32 cellular contexts compared by ENCODE assay signal in the genomic region with DNA sequence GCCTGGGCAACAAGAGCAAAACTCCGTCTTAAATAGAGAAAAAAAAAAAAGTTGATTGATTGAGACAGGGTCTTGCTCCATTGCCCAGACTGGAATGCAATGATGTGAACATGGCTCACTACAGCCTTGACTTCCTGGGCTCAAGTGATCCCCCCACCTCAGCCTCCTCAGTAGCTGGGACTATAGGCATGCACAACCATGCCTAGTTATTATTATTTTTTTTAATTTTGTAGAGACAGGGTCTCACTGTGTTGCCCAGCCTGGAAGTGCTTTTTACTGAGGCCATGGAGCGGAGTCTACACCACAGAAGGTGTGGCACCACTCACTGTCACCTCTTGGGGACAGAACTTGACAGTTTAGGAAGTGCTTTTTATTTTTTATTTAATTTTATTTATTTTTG.
"Had no signal": no experiment of that assay in that cellular context is flagged by ENCODE, and none has a peak within 500 bp of the region (broad histone marks: within the 10 kb centered on the region; RNA-seq: fewer than 3 reads in every experiment).

No MANE protein-coding gene starts in this region.

- ATAC-seq: activated CD8-positive, alpha-beta T cell treated with anti-CD3 and anti-CD28 coated beads for 36 hours; activated naive CD4-positive, alpha-beta T cell treated with anti-CD3 and anti-CD28 coated beads, Interleukin-2, amount 50 U/mL, for 72 hours; activated T-cell treated with anti-CD3 and anti-CD28 coated beads, Interleukin-2, amount 50 U/mL, for 4 hours; activated T-cell treated with anti-CD3 and anti-CD28 coated beads, Interleukin-2, amount 50 U/mL, for 72 hours; activated T-helper 17 cell treated with anti-CD3 and anti-CD28 coated beads, Interleukin-2, amount 50 U/mL, for 72 hours had no signal

- H3K36me3 ChIP-seq: ascending aorta had no signal

- H3K4me1 ChIP-seq: ascending aorta had no signal

- H3K27ac ChIP-seq: ascending aorta, cardiac muscle cell, VCaP had no signal

- DNase-seq: activated B cell treated with CpG ODN at 0.5 μM for 24 hours; activated CD4-positive, alpha-beta memory T cell treated with anti-CD3 and anti-CD28 coated beads for 36 hours; activated CD4-positive, alpha-beta T cell treated with anti-CD3 and anti-CD28 coated beads for 4 hours; activated CD4-positive, alpha-beta T cell treated with anti-CD3 and anti-CD28 coated beads, Interleukin-2, amount 10 ng/mL, durations not matched to agents 24 days and 14 days; activated CD4-positive, alpha-beta T cell treated with anti-CD3 and anti-CD28 coated beads, Interleukin-2, amount 50 U/mL, for 1 hour; activated CD4-positive, alpha-beta T cell treated with anti-CD3 and anti-CD28 coated beads, Interleukin-2, amount 50 U/mL, for 4 hours; activated CD4-positive, CD25-positive, alpha-beta regulatory T cell treated with anti-CD3 and anti-CD28 coated beads, Interleukin-2, amount 50 U/mL, for 72 hours; activated CD8-positive, alpha-beta memory T cell treated with anti-CD3 and anti-CD28 coated beads, Interleukin-2, amount 50 U/mL, for 4 hours; activated CD8-positive, alpha-beta T cell treated with anti-CD3 and anti-CD28 coated beads for 36 hours; activated effector memory CD4-positive, alpha-beta T cell treated with anti-CD3 and anti-CD28 coated beads, Interleukin-2, amount 50 U/mL, for 16 hours; activated gamma-delta T cell treated with Interleukin-2 at 50 U/mL for 16 hours; activated naive CD4-positive, alpha-beta T cell; activated naive CD4-positive, alpha-beta T cell treated with anti-CD3 and anti-CD28 coated beads for 36 hours; activated naive CD4-positive, alpha-beta T cell treated with anti-CD3 and anti-CD28 coated beads, Interleukin-2, amount 50 U/mL, for 16 hours; activated naive CD8-positive, alpha-beta T cell treated with anti-CD3 and anti-CD28 coated beads for 36 hours; activated T-cell treated with anti-CD3 and anti-CD28 coated beads for 4 hours; activated T-cell treated with anti-CD3 and anti-CD28 coated beads, Interleukin-2, amount 50 U/mL, for 1 hour; activated T-cell treated with anti-CD3 and anti-CD28 coated beads, Interleukin-2, amount 50 U/mL, for 4 hours; activated T-cell treated with anti-CD3 and anti-CD28 coated beads, Interleukin-2, amount 50 U/mL, for 72 hours; amygdala; anterior cingulate cortex; caudate nucleus; cerebellar nuclear complex; T-helper 2 cell; T-helper 9 cell had no signal

- FAIRE-seq: bronchial epithelial cell, TTC549 had no signal

- H3K9me3 ChIP-seq: ascending aorta had no signal

- H3K4me3 ChIP-seq: ascending aorta, cardiac muscle cell had no signal

- H3K27me3 ChIP-seq: ascending aorta, cardiac muscle cell had no signal
